In the genomic region with DNA sequence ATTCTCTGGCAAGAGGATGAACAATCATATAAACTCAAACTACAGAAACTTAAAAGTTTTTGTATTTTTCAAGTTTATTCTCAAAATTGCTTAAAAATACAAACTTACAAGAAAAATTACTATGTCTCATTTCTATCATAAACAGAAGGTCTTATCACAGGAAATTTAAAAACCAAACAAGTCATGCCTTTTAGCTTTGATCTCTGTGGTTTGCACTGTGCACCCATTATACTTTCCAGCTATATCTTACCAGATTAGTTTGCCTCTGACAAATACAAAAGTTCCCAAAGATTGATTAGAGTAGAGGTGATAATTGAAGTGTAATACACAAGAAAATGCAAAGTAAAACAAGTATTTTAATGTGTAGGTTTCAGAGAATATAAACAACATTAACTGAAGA, we compare ENCODE assay signal across 24 cellular contexts.
"Had no signal": no experiment of that assay in that cellular context is flagged by ENCODE, and none has a peak within 500 bp of the region (broad histone marks: within the 10 kb centered on the region; RNA-seq: fewer than 3 reads in every experiment).

No MANE protein-coding gene starts in this region.

- H3K36me3 ChIP-seq: gastrocnemius medialis, right lobe of liver, uterus had no signal

- FAIRE-seq: endometrium, islet of Langerhans had no signal

- H3K27me3 Mint-ChIP-seq: naive thymus-derived CD4-positive, alpha-beta T cell; stimulated activated memory B cell treated with anti-CD40 and anti-IgM and Interleukin-4, amounts not matched to agents 10 μg/mL and 1 μg/mL and 100 μg/mL, for 72 hours; stimulated activated naive CD8-positive, alpha-beta T cell treated with anti-CD3 and anti-CD28 coated beads, Interleukin-15, Interleukin-2, amounts not matched to agents 100 ng/mL and 50 ng/mL, for 24 hours had no signal

- H3K9me3 ChIP-seq: gastrocnemius medialis, heart right ventricle, psoas muscle, right lobe of liver, spleen, tibial artery, upper lobe of left lung, uterus had no signal

- H3K27me3 ChIP-seq: dorsolateral prefrontal cortex, gastrocnemius medialis, heart right ventricle, right lobe of liver, spleen, tibial artery, upper lobe of left lung, uterus had no signal

- DNase-seq: dorsolateral prefrontal cortex; effector CD8-positive, alpha-beta T cell; gastrocnemius medialis; heart right ventricle; hypothalamus; kidney glomerular epithelial cell; mesendoderm; nephron progenitor cell; psoas muscle; retina; right lobe of liver; spleen; stimulated activated CD4-positive, alpha-beta T cell treated with anti-CD3 and anti-CD28 coated beads, Interleukin-15, amount 100 ng/mL, for 24 hours; stimulated activated CD4-positive, alpha-beta T cell treated with anti-CD3 and anti-CD28 coated beads, Interleukin-1b, Interleukin-23, amount 100 ng/mL, for 48 hours; stimulated activated CD4-positive, alpha-beta T cell treated with anti-CD3 and anti-CD28 coated beads, Interleukin-4, amount 100 ng/mL, for 24 hours; tibial artery; upper lobe of left lung; uterus had no signal

- H3K9me3 Mint-ChIP-seq: naive thymus-derived CD4-positive, alpha-beta T cell; nephron progenitor cell; stimulated activated memory B cell treated with anti-CD40 and anti-IgM and Interleukin-4, amounts not matched to agents 10 μg/mL and 1 μg/mL and 100 μg/mL, for 72 hours; stimulated activated naive CD8-positive, alpha-beta T cell treated with anti-CD3 and anti-CD28 coated beads, Interleukin-15, Interleukin-2, amounts not matched to agents 100 ng/mL and 50 ng/mL, for 24 hours had no signal

- H3K4me3 Mint-ChIP-seq: nephron progenitor cell; stimulated activated memory B cell treated with anti-CD40 and anti-IgM and Interleukin-4, amounts not matched to agents 10 μg/mL and 1 μg/mL and 100 μg/mL, for 72 hours; stimulated activated naive CD8-positive, alpha-beta T cell treated with anti-CD3 and anti-CD28 coated beads, Interleukin-15, Interleukin-2, amounts not matched to agents 100 ng/mL and 50 ng/mL, for 24 hours had no signal

- H3K4me3 ChIP-seq: dorsolateral prefrontal cortex, gastrocnemius medialis, heart right ventricle, psoas muscle, right lobe of liver, spleen, tibial artery, upper lobe of left lung, uterus had no signal

- ATAC-seq: esophagus mucosa; gastrocnemius medialis; heart right ventricle; naive thymus-derived CD4-positive, alpha-beta T cell; psoas muscle; right lobe of liver; stimulated activated memory B cell treated with anti-CD40 and anti-IgM and Interleukin-4, amounts not matched to agents 10 μg/mL and 1 μg/mL and 100 μg/mL, for 72 hours had no signal

- H3K27ac ChIP-seq: gastrocnemius medialis, heart right ventricle, psoas muscle, right lobe of liver, spleen, tibial artery, upper lobe of left lung, uterus had no signal

- H3K4me1 Mint-ChIP-seq: stimulated activated memory B cell treated with anti-CD40 and anti-IgM and Interleukin-4, amounts not matched to agents 10 μg/mL and 1 μg/mL and 100 μg/mL, for 72 hours had no signal

- H3K27ac Mint-ChIP-seq: nephron progenitor cell; stimulated activated memory B cell treated with anti-CD40 and anti-IgM and Interleukin-4, amounts not matched to agents 10 μg/mL and 1 μg/mL and 100 μg/mL, for 72 hours; stimulated activated naive CD8-positive, alpha-beta T cell treated with anti-CD3 and anti-CD28 coated beads, Interleukin-15, Interleukin-2, amounts not matched to agents 100 ng/mL and 50 ng/mL, for 24 hours had no signal

- H3K4me1 ChIP-seq: gastrocnemius medialis, psoas muscle, right lobe of liver, spleen, tibial artery, upper lobe of left lung, uterus had no signal
